Comparison of ENCODE assay signal across 20 cellular contexts in the genomic region with DNA sequence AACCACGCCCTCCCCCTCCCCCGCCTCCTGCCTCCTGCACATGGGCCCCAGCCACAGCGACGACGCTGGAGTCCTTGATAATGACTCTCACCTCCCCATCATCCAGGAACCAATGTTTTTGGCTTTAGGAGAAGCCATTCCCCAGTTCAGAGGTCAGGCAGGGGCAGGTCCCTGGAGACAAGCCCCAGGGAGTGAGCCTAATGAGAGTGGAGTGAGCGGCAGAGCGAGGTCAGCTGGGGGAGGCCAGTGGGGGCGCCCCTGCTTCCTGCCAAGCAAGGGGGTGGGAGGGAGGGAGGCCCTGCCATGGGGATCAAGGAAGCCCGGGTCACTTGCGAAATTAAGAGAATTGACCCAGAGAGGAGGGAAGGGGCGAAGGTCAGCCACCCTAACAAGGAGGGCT.
"Had no signal": no experiment of that assay in that cellular context is flagged by ENCODE, and none has a peak within 500 bp of the region (broad histone marks: within the 10 kb centered on the region; RNA-seq: fewer than 3 reads in every experiment).

No MANE protein-coding gene starts in this region.

- H3K9me3 Mint-ChIP-seq: activated CD8-positive, alpha-beta T cell treated with anti-CD3 and anti-CD28 coated beads for 36 hours; activated T-cell treated with anti-CD3 and anti-CD28 coated beads, Interleukin-2, amount 50 U/mL, for 72 hours; activated T-helper 2 cell treated with anti-CD3 and anti-CD28 coated beads, Interferon-gamma antibody, Interleukin-2, Interleukin-4, amounts not matched to agents 10 μg/mL and 5 μg/mL and 100 μg/mL, durations not matched to agents 14 hours and 24 hours and 36 hours had no signal

- H3K4me3 Mint-ChIP-seq: activated CD8-positive, alpha-beta T cell treated with anti-CD3 and anti-CD28 coated beads for 36 hours; activated T-cell treated with anti-CD3 and anti-CD28 coated beads, Interleukin-2, amount 50 U/mL, for 72 hours had no signal

- H3K27ac Mint-ChIP-seq: activated CD8-positive, alpha-beta T cell treated with anti-CD3 and anti-CD28 coated beads for 36 hours; activated T-cell treated with anti-CD3 and anti-CD28 coated beads, Interleukin-2, amount 50 U/mL, for 72 hours; activated T-helper 2 cell treated with anti-CD3 and anti-CD28 coated beads, Interferon-gamma antibody, Interleukin-2, Interleukin-4, amounts not matched to agents 10 μg/mL and 5 μg/mL and 100 μg/mL, durations not matched to agents 14 hours and 24 hours and 36 hours had no signal

- DNase-seq: activated CD4-positive, alpha-beta T cell treated with anti-CD3 and anti-CD28 coated beads for 4 hours; activated CD8-positive, alpha-beta memory T cell treated with anti-CD3 and anti-CD28 coated beads, Interleukin-2, amount 50 U/mL, for 4 hours; activated CD8-positive, alpha-beta T cell treated with anti-CD3 and anti-CD28 coated beads for 36 hours; activated gamma-delta T cell treated with Interleukin-2 at 50 U/mL for 16 hours; activated naive CD4-positive, alpha-beta T cell treated with anti-CD3 and anti-CD28 coated beads, Interleukin-2, amount 50 U/mL, for 16 hours; activated T-cell treated with anti-CD3 and anti-CD28 coated beads, Interleukin-2, amount 50 U/mL, for 72 hours; aorta; caudate nucleus; MM.1S; NCI-H1048; NCI-H146; NCI-H187 treated with DMSO at 0.1 percent for 48 hours; NCI-H2081 treated with DMSO at 0.1 percent for 48 hours; NCI-H2227 treated with DMSO at 0.1 percent for 48 hours; NCI-H526; NCI-H774; SIG-M5; T-helper 2 cell had no signal

- ATAC-seq: activated CD4-positive, CD25-positive, alpha-beta regulatory T cell treated with anti-CD3 and anti-CD28 coated beads, Interleukin-2, amount 50 U/mL, for 24 hours; activated CD8-positive, alpha-beta T cell treated with anti-CD3 and anti-CD28 coated beads for 36 hours; activated T-cell treated with anti-CD3 and anti-CD28 coated beads, Interleukin-2, amount 50 U/mL, for 72 hours had no signal
